In the genomic region with DNA sequence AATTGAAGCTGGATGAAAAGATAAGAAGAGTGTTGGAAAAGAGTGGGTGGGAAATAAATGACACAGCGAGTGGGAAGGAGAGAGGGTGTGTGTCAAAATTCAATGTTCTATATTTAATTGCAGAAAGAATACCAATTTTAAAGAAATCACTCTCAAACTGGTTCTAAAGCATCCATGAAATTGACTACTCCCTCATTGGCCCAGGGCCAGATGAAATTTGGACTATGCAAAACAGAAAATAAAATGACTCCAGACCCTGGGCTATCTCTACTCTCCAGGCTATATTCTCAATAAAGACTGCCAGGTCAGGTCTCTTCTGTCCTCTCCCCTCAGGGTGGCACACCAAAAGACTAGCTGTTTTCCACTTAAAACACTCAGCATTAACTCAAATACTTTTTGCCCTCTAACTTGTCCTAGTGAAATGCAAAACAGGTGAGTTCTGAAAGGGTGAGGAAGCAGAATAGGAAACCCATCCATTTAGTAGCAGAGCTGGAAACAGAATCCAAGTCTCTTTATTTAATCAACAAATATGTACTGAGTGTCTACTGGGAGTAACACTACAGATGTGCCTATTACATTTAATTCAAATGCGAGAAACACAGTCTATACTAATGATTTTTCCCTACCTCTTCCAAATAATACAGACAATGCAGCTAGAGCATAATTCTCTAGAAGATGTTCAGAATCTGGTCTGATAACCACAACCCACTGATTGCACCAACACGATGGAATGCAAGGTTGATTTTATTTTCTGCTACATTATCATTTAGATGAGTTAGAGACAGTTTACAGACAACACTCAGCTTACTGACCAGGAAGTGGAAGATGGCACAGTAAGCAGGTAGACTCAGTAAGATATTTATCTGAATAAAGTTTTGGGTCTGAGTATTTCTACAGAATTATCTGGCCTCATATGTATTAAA, we compare ENCODE assay signal across 1 cellular context.
TF ChIP-seq lines count a peak whose summit lies in the region.

No MANE protein-coding gene starts in this region.

TF ChIP-seq in A549, 52 proteins besides CTCF, POLR2A, EP300 and RAD21 (continued from another document):
- TF ChIP-seq, protein P1, sequence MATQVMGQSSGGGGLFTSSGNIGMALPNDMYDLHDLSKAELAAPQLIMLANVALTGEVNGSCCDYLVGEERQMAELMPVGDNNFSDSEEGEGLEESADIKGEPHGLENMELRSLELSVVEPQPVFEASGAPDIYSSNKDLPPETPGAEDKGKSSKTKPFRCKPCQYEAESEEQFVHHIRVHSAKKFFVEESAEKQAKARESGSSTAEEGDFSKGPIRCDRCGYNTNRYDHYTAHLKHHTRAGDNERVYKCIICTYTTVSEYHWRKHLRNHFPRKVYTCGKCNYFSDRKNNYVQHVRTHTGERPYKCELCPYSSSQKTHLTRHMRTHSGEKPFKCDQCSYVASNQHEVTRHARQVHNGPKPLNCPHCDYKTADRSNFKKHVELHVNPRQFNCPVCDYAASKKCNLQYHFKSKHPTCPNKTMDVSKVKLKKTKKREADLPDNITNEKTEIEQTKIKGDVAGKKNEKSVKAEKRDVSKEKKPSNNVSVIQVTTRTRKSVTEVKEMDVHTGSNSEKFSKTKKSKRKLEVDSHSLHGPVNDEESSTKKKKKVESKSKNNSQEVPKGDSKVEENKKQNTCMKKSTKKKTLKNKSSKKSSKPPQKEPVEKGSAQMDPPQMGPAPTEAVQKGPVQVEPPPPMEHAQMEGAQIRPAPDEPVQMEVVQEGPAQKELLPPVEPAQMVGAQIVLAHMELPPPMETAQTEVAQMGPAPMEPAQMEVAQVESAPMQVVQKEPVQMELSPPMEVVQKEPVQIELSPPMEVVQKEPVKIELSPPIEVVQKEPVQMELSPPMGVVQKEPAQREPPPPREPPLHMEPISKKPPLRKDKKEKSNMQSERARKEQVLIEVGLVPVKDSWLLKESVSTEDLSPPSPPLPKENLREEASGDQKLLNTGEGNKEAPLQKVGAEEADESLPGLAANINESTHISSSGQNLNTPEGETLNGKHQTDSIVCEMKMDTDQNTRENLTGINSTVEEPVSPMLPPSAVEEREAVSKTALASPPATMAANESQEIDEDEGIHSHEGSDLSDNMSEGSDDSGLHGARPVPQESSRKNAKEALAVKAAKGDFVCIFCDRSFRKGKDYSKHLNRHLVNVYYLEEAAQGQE (IDR thresholded peaks at IDR 0.05) = no peak
- TF ChIP-seq POLR2AphosphoS2 (conservative IDR thresholded peaks at IDR 0.05; ENCODE audit: low read length) (no peak), ZC3H11A (IDR thresholded peaks at IDR 0.05) (no peak), CBX2 (IDR thresholded peaks at IDR 0.05; ENCODE audit: borderline replicate concordance, low read depth) (no peak), HOXA7 (CRISPR knock-in tag; IDR thresholded peaks at IDR 0.05) (no peak), CBX8 (IDR thresholded peaks at IDR 0.05) (no peak), MAFK (IDR thresholded peaks at IDR 0.05; ENCODE audit: partially characterized antibody) (no peak), NR3C1 (IDR thresholded peaks at IDR 0.05) (no peak)
- TF ChIP-seq, protein P2, sequence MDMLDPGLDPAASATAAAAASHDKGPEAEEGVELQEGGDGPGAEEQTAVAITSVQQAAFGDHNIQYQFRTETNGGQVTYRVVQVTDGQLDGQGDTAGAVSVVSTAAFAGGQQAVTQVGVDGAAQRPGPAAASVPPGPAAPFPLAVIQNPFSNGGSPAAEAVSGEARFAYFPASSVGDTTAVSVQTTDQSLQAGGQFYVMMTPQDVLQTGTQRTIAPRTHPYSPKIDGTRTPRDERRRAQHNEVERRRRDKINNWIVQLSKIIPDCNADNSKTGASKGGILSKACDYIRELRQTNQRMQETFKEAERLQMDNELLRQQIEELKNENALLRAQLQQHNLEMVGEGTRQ (IDR thresholded peaks at IDR 0.05) = no peak
- TF ChIP-seq, protein P3, sequence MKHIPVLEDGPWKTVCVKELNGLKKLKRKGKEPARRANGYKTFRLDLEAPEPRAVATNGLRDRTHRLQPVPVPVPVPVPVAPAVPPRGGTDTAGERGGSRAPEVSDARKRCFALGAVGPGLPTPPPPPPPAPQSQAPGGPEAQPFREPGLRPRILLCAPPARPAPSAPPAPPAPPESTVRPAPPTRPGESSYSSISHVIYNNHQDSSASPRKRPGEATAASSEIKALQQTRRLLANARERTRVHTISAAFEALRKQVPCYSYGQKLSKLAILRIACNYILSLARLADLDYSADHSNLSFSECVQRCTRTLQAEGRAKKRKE (CRISPR knock-in tag; IDR thresholded peaks at IDR 0.05; ENCODE audit: low read depth) = no peak
